1 cellular context compared by ENCODE assay signal in genomic region chr19:13774217-13775191, GRCh38.
TF ChIP-seq lines count a peak whose summit lies in the region.

TSS of gene C19orf53 (plus strand) at chr19:13774456. CDS start at chr19:13774478, 22 bp downstream.

TF ChIP-seq in HepG2, 621 proteins besides CTCF, POLR2A, EP300 and RAD21 (continued from another document and continues in another):
- TF ChIP-seq, protein P1, sequence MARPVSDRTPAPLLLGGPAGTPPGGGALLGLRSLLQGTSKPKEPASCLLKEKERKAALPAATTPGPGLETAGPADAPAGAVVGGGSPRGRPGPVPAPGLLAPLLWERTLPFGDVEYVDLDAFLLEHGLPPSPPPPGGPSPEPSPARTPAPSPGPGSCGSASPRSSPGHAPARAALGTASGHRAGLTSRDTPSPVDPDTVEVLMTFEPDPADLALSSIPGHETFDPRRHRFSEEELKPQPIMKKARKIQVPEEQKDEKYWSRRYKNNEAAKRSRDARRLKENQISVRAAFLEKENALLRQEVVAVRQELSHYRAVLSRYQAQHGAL (CRISPR knock-in tag; IDR thresholded peaks at IDR 0.05; ENCODE audit: not compliant biosample characterization) = no peak
- TF ChIP-seq NONO (IDR thresholded peaks at IDR 0.05) = no peak
- peak; percentile 94 for TF ChIP-seq NONO (CRISPR knock-in tag; conservative IDR thresholded peaks at IDR 0.05)
- peak; percentile 92 for TF ChIP-seq CBFB (CRISPR knock-in tag; IDR thresholded peaks at IDR 0.05)
- no peak for TF ChIP-seq ZNF33A (CRISPR knock-in tag; IDR thresholded peaks at IDR 0.05; ENCODE audit: borderline replicate concordance)
- TF ChIP-seq MXI1 (IDR thresholded peaks at IDR 0.05; ENCODE audit: borderline replicate concordance, low read depth, low read length) = peak; percentile 81; the same call in 2 of the 3 replicates
- TF ChIP-seq TOPORS (CRISPR knock-in tag; IDR thresholded peaks at IDR 0.05) = peak; percentile 71; the same call in 1 of the 2 replicates
- TF ChIP-seq ZNF552 (CRISPR knock-in tag; IDR thresholded peaks at IDR 0.05; ENCODE audit: borderline replicate concordance) = peak; percentile 34; the same call in 1 of the 2 replicates
- TF ChIP-seq, protein P2, sequence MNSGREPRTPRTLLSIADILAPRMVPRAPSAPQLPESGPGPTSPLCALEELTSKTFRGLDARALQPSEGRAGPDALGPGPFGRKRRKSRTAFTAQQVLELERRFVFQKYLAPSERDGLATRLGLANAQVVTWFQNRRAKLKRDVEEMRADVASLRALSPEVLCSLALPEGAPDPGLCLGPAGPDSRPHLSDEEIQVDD (CRISPR knock-in tag; IDR thresholded peaks at IDR 0.05; ENCODE audit: borderline replicate concordance) = peak; percentile 50; the same call in 1 of the 2 replicates
- TF ChIP-seq ZFP90 (CRISPR knock-in tag; IDR thresholded peaks at IDR 0.05; ENCODE audit: borderline replicate concordance) = 0 out of 2 replicates have a peak, but pooled peaks have one; percentile 74
- no peak for TF ChIP-seq ZNF790 (CRISPR knock-in tag; IDR thresholded peaks at IDR 0.05; ENCODE audit: borderline replicate concordance)
- TF ChIP-seq ZNF136 (CRISPR knock-in tag; IDR thresholded peaks at IDR 0.05; ENCODE audit: low read depth) = peak; percentile 90; the same call in 1 of the 2 replicates
- TF ChIP-seq MYPOP (CRISPR knock-in tag; IDR thresholded peaks at IDR 0.05) = peak; percentile 100
- TF ChIP-seq HMGA1 (CRISPR knock-in tag; conservative IDR thresholded peaks at IDR 0.05) = no peak
- peak; percentile 35 for TF ChIP-seq TAF15 (IDR thresholded peaks at IDR 0.05; ENCODE audit: low read depth, low read length, poor library complexity, severe bottlenecking)
- TF ChIP-seq ZSCAN9 (CRISPR knock-in tag; IDR thresholded peaks at IDR 0.05; ENCODE audit: borderline replicate concordance) = peak; percentile 59; the same call in 1 of the 2 replicates
- peak; percentile 44; the same call in 1 of the 2 replicates for TF ChIP-seq ATF3 (CRISPR knock-in tag; IDR thresholded peaks at IDR 0.05)
- TF ChIP-seq, protein P3, sequence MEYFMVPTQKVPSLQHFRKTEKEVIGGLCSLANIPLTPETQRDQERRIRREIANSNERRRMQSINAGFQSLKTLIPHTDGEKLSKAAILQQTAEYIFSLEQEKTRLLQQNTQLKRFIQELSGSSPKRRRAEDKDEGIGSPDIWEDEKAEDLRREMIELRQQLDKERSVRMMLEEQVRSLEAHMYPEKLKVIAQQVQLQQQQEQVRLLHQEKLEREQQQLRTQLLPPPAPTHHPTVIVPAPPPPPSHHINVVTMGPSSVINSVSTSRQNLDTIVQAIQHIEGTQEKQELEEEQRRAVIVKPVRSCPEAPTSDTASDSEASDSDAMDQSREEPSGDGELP (IDR thresholded peaks at IDR 0.05; ENCODE audit: borderline replicate concordance, low read depth) = peak; percentile 51; the same call in 1 of the 2 replicates
- TF ChIP-seq MAFF (IDR thresholded peaks at IDR 0.05; ENCODE audit: low read depth, low read length) = 0 out of 2 replicates have a peak, but pooled peaks have one; percentile 3
- TF ChIP-seq ZNF18 (CRISPR knock-in tag; IDR thresholded peaks at IDR 0.05; ENCODE audit: insufficient replicate concordance) = no peak
- TF ChIP-seq MLX (CRISPR knock-in tag; IDR thresholded peaks at IDR 0.05) = peak; percentile 55; the same call in 1 of the 2 replicates
- TF ChIP-seq ZBTB2 (CRISPR knock-in tag; IDR thresholded peaks at IDR 0.05; ENCODE audit: low read depth) = no peak
- no peak for TF ChIP-seq ZNF549 (CRISPR knock-in tag; IDR thresholded peaks at IDR 0.05)
- TF ChIP-seq, protein P4, sequence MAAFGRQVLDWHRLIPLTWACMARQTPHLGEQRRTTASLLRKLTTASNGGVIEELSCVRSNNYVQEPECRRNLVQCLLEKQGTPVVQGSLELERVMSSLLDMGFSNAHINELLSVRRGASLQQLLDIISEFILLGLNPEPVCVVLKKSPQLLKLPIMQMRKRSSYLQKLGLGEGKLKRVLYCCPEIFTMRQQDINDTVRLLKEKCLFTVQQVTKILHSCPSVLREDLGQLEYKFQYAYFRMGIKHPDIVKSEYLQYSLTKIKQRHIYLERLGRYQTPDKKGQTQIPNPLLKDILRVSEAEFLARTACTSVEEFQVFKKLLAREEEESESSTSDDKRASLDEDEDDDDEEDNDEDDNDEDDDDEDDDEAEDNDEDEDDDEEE (CRISPR knock-in tag; IDR thresholded peaks at IDR 0.05) = 0 out of 2 replicates have a peak, but pooled peaks have one; percentile 33
- no peak for TF ChIP-seq ZFP41 (CRISPR knock-in tag; IDR thresholded peaks at IDR 0.05; ENCODE audit: borderline replicate concordance)
- peak; percentile 94 for TF ChIP-seq HOXA3 (CRISPR knock-in tag; IDR thresholded peaks at IDR 0.05)
- no peak for TF ChIP-seq JUNB (CRISPR knock-in tag; IDR thresholded peaks at IDR 0.05; ENCODE audit: borderline replicate concordance)
- TF ChIP-seq ZNF207 (IDR thresholded peaks at IDR 0.05; ENCODE audit: borderline replicate concordance) = no peak
- no peak for TF ChIP-seq ZNF10 (CRISPR knock-in tag; IDR thresholded peaks at IDR 0.05; ENCODE audit: borderline replicate concordance, low read depth)
- no peak; the same call in 1 of the 2 replicates for TF ChIP-seq NR1H2 (CRISPR knock-in tag; IDR thresholded peaks at IDR 0.05; ENCODE audit: borderline replicate concordance, low read depth)
- peak; percentile 91 for TF ChIP-seq ZMYM3 (CRISPR knock-in tag; IDR thresholded peaks at IDR 0.05)
- 0 out of 2 replicates have a peak, but pooled peaks have one; percentile 46 for TF ChIP-seq ZSCAN22 (CRISPR knock-in tag; IDR thresholded peaks at IDR 0.05)
- TF ChIP-seq FOSL1 (CRISPR knock-in tag; IDR thresholded peaks at IDR 0.05; ENCODE audit: borderline replicate concordance) = no peak
- TF ChIP-seq SALL2 (CRISPR knock-in tag; IDR thresholded peaks at IDR 0.05) = peak; percentile 96
- TF ChIP-seq STAT5B (CRISPR knock-in tag; IDR thresholded peaks at IDR 0.05) = 0 out of 2 replicates have a peak, but pooled peaks have one; percentile 54
- peak; percentile 93 for TF ChIP-seq POGK (CRISPR knock-in tag; conservative IDR thresholded peaks at IDR 0.05)
- no peak for TF ChIP-seq ZNF138 (CRISPR knock-in tag; IDR thresholded peaks at IDR 0.05; ENCODE audit: low read depth)
- TF ChIP-seq AKAP8 (CRISPR knock-in tag; IDR thresholded peaks at IDR 0.05) = peak; percentile 88
- 0 out of 2 replicates have a peak, but pooled peaks have one; percentile 42 for TF ChIP-seq LRRFIP1 (CRISPR knock-in tag; conservative IDR thresholded peaks at IDR 0.05)
- TF ChIP-seq ZMAT3 (CRISPR knock-in tag; conservative IDR thresholded peaks at IDR 0.05) = no peak; the same call in 1 of the 2 replicates
- TF ChIP-seq ZNF878 (CRISPR knock-in tag; IDR thresholded peaks at IDR 0.05) = no peak
- no peak for TF ChIP-seq AFF4 (CRISPR knock-in tag; IDR thresholded peaks at IDR 0.05)
- TF ChIP-seq CHD2 (IDR thresholded peaks at IDR 0.05; ENCODE audit: low read depth, low read length) = peak; percentile 61; the same call in 1 of the 2 replicates
- no peak for TF ChIP-seq MAFG (CRISPR knock-in tag; IDR thresholded peaks at IDR 0.05)
